ENCODE assay signal across 8 cellular contexts in the genomic region with DNA sequence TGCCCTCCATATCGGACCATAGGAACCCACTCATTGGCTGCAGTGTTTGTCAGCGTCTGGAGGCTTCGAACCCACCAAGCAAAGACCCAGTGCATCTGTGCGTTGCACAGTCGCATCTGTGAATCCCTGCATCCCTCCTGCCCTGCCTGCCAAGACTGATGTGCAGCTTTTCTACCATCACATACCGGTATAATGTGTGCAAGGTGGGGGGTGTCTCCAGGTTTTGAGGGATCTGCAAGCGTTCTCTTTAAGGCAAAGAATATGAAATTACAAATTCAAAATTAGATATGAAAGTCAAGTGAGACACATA. TPM values are rescaled to one million over a fixed set of nuclear protein-coding genes. Genes with fewer than 3 reads are reported as not detected.
DNase-seq lines count a peak whose midpoint lies in the region; ATAC-seq, FAIRE-seq and TF ChIP-seq lines count a peak whose summit lies in the region.
"Had no signal": no experiment of that assay in that cellular context is flagged by ENCODE, and none has a peak within 500 bp of the region (broad histone marks: within the 10 kb centered on the region; RNA-seq: fewer than 3 reads in every experiment).

No MANE protein-coding gene starts in this region.

- H3K4me1 ChIP-seq in IMR-90 (ENCODE audit: control insufficient read depth, insufficient read depth, low read length) (no peaks in the 10 kb centered on the region), keratinocyte (ENCODE audit: control insufficient read depth, extremely low read depth, insufficient read depth, low read length) (peaks cover 37% of the 10 kb centered on the region)

- H4K91ac ChIP-seq in IMR-90 (ENCODE audit: insufficient read depth, low read depth, low read length) = no peak overlapping the region

- no peak overlapping the region for H3K4ac ChIP-seq in IMR-90 (ENCODE audit: low read depth, low read length)

- H3K27ac ChIP-seq in IMR-90 (ENCODE audit: insufficient read depth, low read length) = no peak overlapping the region
- H3K27ac ChIP-seq in keratinocyte (ENCODE audit: control insufficient read depth, insufficient read depth, low read length) = no peak overlapping the region

- H2BK120ac ChIP-seq in IMR-90 (ENCODE audit: low read depth, low read length) = no peak overlapping the region

- H3K79me1 ChIP-seq in IMR-90 (ENCODE audit: low read depth in 1 of 2, low read length in 2 of 2) = no peaks in the 10 kb centered on the region

- no peak overlapping the region for H2BK5ac ChIP-seq in IMR-90 (ENCODE audit: low read depth, low read length, poor library complexity, severe bottlenecking)

- no peak overlapping the region for H4K5ac ChIP-seq in IMR-90 (ENCODE audit: low read depth, low read length)

- peak overlapping the region; percentile 85 for H3K4me2 ChIP-seq in IMR-90 (ENCODE audit: low read depth, low read length)
- peak overlapping the region; percentile 84 for H3K4me2 ChIP-seq in keratinocyte (ENCODE audit: control insufficient read depth, extremely low read depth, insufficient read depth, low read depth, low read length)

- in situ Hi-C loops in IMR-90 (cut with MboI; ENCODE audit: low sequenced_read_pairs) = loop anchor here (5.0 kb wide), 1 partner anchor 92 kb away; no protein-coding TSS in a partner anchor

- CTCF ChIA-PET in IMR-90 (lab: Yijun Ruan, JAX) = interaction anchor here (1.0 kb wide), 1 partner anchor 96 kb away, joined by 3 read pairs; no protein-coding TSS in a partner anchor

- TF ChIP-seq RAD21 in IMR-90 (IDR thresholded peaks at IDR 0.05; ENCODE audit: low read length) = no peak

- no peaks in the 10 kb centered on the region for H3K9me3 Mint-ChIP-seq in activated naive CD8-positive, alpha-beta T cell treated with anti-CD3 and anti-CD28 coated beads, Interleukin-2, amount 10 ng/mL, durations not matched to agents 7 days and 5 days
- H3K9me3 Mint-ChIP-seq in stimulated activated naive CD8-positive, alpha-beta T cell treated with anti-CD3 and anti-CD28 coated beads, Interleukin-15, amount 100 ng/mL, for 72 hours = no peaks in the 10 kb centered on the region

- FAIRE-seq in keratinocyte (lab: Jason Lieb, UNC) = no peak

- no peak overlapping the region for H2AK5ac ChIP-seq in IMR-90 (ENCODE audit: low read depth, low read length)

- intact Hi-C loops in IMR-90 (cut with micrococcal nuclease) = loop anchor here (5.0 kb wide), 2 partner anchors 143 to 592 kb away; a partner anchor contains a TSS

- H2BK15ac ChIP-seq in IMR-90 (ENCODE audit: low read depth, low read length) = no peak overlapping the region

- H3K9ac ChIP-seq in IMR-90 (ENCODE audit: low read depth, low read length) = no peak overlapping the region
- no peak overlapping the region for H3K9ac ChIP-seq in keratinocyte (ENCODE audit: control insufficient read depth, extremely low read depth, insufficient read depth, low read length)

- no peak overlapping the region for H4K8ac ChIP-seq in IMR-90 (ENCODE audit: low read depth in 2 of 2, low read length in 2 of 2)

- no peaks in the 10 kb centered on the region for H3K9me3 ChIP-seq in IMR-90 (ENCODE audit: control insufficient read depth, insufficient read depth, low read length)
- H3K9me3 ChIP-seq in keratinocyte (ENCODE audit: control insufficient read depth, low read depth, low read length) = no peaks in the 10 kb centered on the region

- H2BK20ac ChIP-seq in IMR-90 (ENCODE audit: low read depth, low read length) = no peak overlapping the region

- H3K4me1 Mint-ChIP-seq in activated naive CD8-positive, alpha-beta T cell treated with anti-CD3 and anti-CD28 coated beads, Interleukin-2, amount 10 ng/mL, durations not matched to agents 7 days and 5 days = peaks cover 25% of the 10 kb centered on the region
- peaks cover 41% of the 10 kb centered on the region for H3K4me1 Mint-ChIP-seq in stimulated activated naive CD8-positive, alpha-beta T cell treated with anti-CD3 and anti-CD28 coated beads, Interleukin-15, amount 100 ng/mL, for 72 hours

- TF ChIP-seq POLR2A in IMR-90 (IDR thresholded peaks at IDR 0.05; ENCODE audit: low read depth, low read length) = no peak

- no peaks in the 10 kb centered on the region for H3K9me1 ChIP-seq in IMR-90 (ENCODE audit: insufficient read depth, low read length)
- H3K9me1 ChIP-seq in keratinocyte (ENCODE audit: control insufficient read depth, extremely low read depth, insufficient read depth, low read length) = no peaks in the 10 kb centered on the region

- H3K23ac ChIP-seq in IMR-90 (ENCODE audit: low read depth, low read length) = no peak overlapping the region

- H2AFZ ChIP-seq in IMR-90 (replicated peaks; ENCODE audit: low read length, poor library complexity) (peak overlapping the region; percentile 92), keratinocyte (ENCODE audit: control insufficient read depth, low read length) (peak overlapping the region; percentile 75)

- H2AK9ac ChIP-seq in IMR-90 (replicated peaks; ENCODE audit: low read depth, low read length, poor library complexity) = no peak overlapping the region

- no peaks in the 10 kb centered on the region for H3K79me2 ChIP-seq in keratinocyte (ENCODE audit: control insufficient read depth, insufficient read depth, low read length)

- H3K27me3 ChIP-seq in IMR-90 (ENCODE audit: control insufficient read depth, insufficient read depth, low read length) = peaks cover 5% of the 10 kb centered on the region
- H3K27me3 ChIP-seq in keratinocyte (ENCODE audit: control insufficient read depth, extremely low read depth, insufficient read depth, low read length) = peaks cover 3% of the 10 kb centered on the region

- H3K56ac ChIP-seq in IMR-90 (ENCODE audit: extremely low read depth, insufficient read depth, low read length) = no peak overlapping the region

- 0% methylated on average over 2 of the region's 7 CpGs; no CpG with 5 or more reads in 1 of the 2 experiments for WGBS in IMR-90 (ENCODE audit: extremely low coverage in 2 of 2, insufficient read length in 1 of 2), 2 experiments

- BruUV-seq in IMR-90 (replicated peaks; lab: Mats Ljungman, UMichigan) = no TSS peak

- no peaks in the 10 kb centered on the region for H4K20me1 ChIP-seq in IMR-90 (ENCODE audit: insufficient read depth, low read length)
- H4K20me1 ChIP-seq in keratinocyte (ENCODE audit: control insufficient read depth, extremely low read depth, insufficient read depth, low read length) = no peaks in the 10 kb centered on the region

- no peaks in the 10 kb centered on the region for H3K36me3 Mint-ChIP-seq in activated naive CD8-positive, alpha-beta T cell treated with anti-CD3 and anti-CD28 coated beads, Interleukin-2, amount 10 ng/mL, durations not matched to agents 7 days and 5 days

- no peak overlapping the region for H3K14ac ChIP-seq in IMR-90 (replicated peaks; ENCODE audit: low read depth, low read length)

- peak overlapping the region; percentile 90 for H3K4me3 Mint-ChIP-seq in activated naive CD8-positive, alpha-beta T cell treated with anti-CD3 and anti-CD28 coated beads, Interleukin-2, amount 10 ng/mL, durations not matched to agents 7 days and 5 days
- peak overlapping the region; percentile 89 to 92 for H3K4me3 Mint-ChIP-seq in stimulated activated naive CD8-positive, alpha-beta T cell treated with anti-CD3 and anti-CD28 coated beads, Interleukin-15, amount 100 ng/mL, for 72 hours

- POLR2A ChIA-PET in IMR-90 (lab: Charles Lee; ENCODE audit: unreplicated experiment) = no interaction called here
- POLR2A ChIA-PET in activated naive CD8-positive, alpha-beta T cell treated with anti-CD3 and anti-CD28 coated beads, Interleukin-2, amount 10 ng/mL, durations not matched to agents 7 days and 5 days (lab: Charles Lee) = interaction anchor here (2.6 kb wide), 1 partner anchor 143 kb away, joined by 14 read pairs; a partner anchor contains a TSS

- H3K36me3 ChIP-seq in IMR-90 (ENCODE audit: control insufficient read depth, insufficient read depth, low read length) (no peaks in the 10 kb centered on the region), keratinocyte (ENCODE audit: control insufficient read depth in 2 of 2, extremely low read depth in 1 of 2, insufficient read depth in 2 of 2, low read length in 2 of 2) (no peaks in the 10 kb centered on the region)

- H3K27ac Mint-ChIP-seq in activated naive CD8-positive, alpha-beta T cell treated with anti-CD3 and anti-CD28 coated beads, Interleukin-2, amount 10 ng/mL, durations not matched to agents 7 days and 5 days = peak overlapping the region; percentile 48
- H3K27ac Mint-ChIP-seq in stimulated activated naive CD8-positive, alpha-beta T cell treated with anti-CD3 and anti-CD28 coated beads, Interleukin-15, amount 100 ng/mL, for 72 hours = peak overlapping the region; percentile 82 to 94

- no peak for ATAC-seq in IMR-90 (ENCODE audit: low read depth)
- no peak for ATAC-seq in activated naive CD8-positive, alpha-beta T cell treated with anti-CD3 and anti-CD28 coated beads, Interleukin-2, amount 10 ng/mL, durations not matched to agents 7 days and 5 days (ENCODE audit: low read depth)
- ATAC-seq in stimulated activated naive CD8-positive, alpha-beta T cell treated with anti-CD3 and anti-CD28 coated beads, Interleukin-15, amount 100 ng/mL, for 72 hours = no peak
- no peak for ATAC-seq in esophagus mucosa

- TF ChIP-seq CTCF in IMR-90 (conservative IDR thresholded peaks at IDR 0.05; ENCODE audit: low read depth, low read length) (no peak), keratinocyte (optimal IDR thresholded peaks at IDR 0.05 in 1 of 3, IDR thresholded peaks at IDR 0.05 in 1 of 3, conservative IDR thresholded peaks at IDR 0.05 in 1 of 3; ENCODE audit: extremely low read depth in 1 of 3, insufficient read depth in 2 of 3, low read length in 3 of 3) (no peak)

- peak overlapping the region; percentile 62 for H3K4me3 ChIP-seq in IMR-90 (ENCODE audit: insufficient read depth, low read depth, low read length)
- peak overlapping the region in 2 of 3 experiments; percentile 35 to 68 for H3K4me3 ChIP-seq in keratinocyte (ENCODE audit: control insufficient read depth in 2 of 3, extremely low read depth in 1 of 3, insufficient read depth in 2 of 3, low read depth in 1 of 3, low read length in 3 of 3)

- peaks cover 3% of the 10 kb centered on the region for H3K27me3 Mint-ChIP-seq in activated naive CD8-positive, alpha-beta T cell treated with anti-CD3 and anti-CD28 coated beads, Interleukin-2, amount 10 ng/mL, durations not matched to agents 7 days and 5 days
- H3K27me3 Mint-ChIP-seq in stimulated activated naive CD8-positive, alpha-beta T cell treated with anti-CD3 and anti-CD28 coated beads, Interleukin-15, amount 100 ng/mL, for 72 hours = no peaks in the 10 kb centered on the region

- dilution Hi-C loops in IMR-90 (cut with HindIII; ENCODE audit: low sequenced_read_pairs, unreplicated experiment) (no loop called here), keratinocyte (cut with MboI; ENCODE audit: extremely low pct_ligation_motif_present, low sequenced_read_pairs) (no loop called here)

- DNase-seq in IMR-90 (no peak), keratinocyte (ENCODE audit: low read depth, low spot score) (no peak), middle frontal gyrus (ENCODE audit: extremely low spot score, low spot score) (no peak), kidney glomerular epithelial cell (lab: John Stamatoyannopoulos, UW) (no peak)
- DNase-seq in activated naive CD8-positive, alpha-beta T cell treated with anti-CD3 and anti-CD28 coated beads, Interleukin-2, amount 10 ng/mL, durations not matched to agents 7 days and 5 days = no peak
- DNase-seq in stimulated activated naive CD8-positive, alpha-beta T cell treated with anti-CD3 and anti-CD28 coated beads, Interleukin-15, amount 100 ng/mL, for 72 hours = no peak

- H3K18ac ChIP-seq in IMR-90 (ENCODE audit: low read depth, low read length) = no peak overlapping the region

RNA-seq across cellular contexts. Expression of a gene that starts 0.3 kb away (rescaled TPM):
- total RNA-seq in IMR-90 (2012; rRNA removed) = not detected in 2 replicates
- not detected in 2 replicates for polyA plus RNA-seq in IMR-90 (2012; rRNA removed)
- polyA plus RNA-seq in IMR-90 (2012; cell fraction: cytosol; rRNA removed) = not detected in 2 replicates
- 0.03 TPM in 1 of 2 replicates, not detected in the other for polyA plus RNA-seq in IMR-90 (2012; cell fraction: nucleus; rRNA removed; ENCODE audit: low replicate concordance)
- total RNA-seq in activated naive CD8-positive, alpha-beta T cell treated with anti-CD3 and anti-CD28 coated beads, Interleukin-2, amount 10 ng/mL, durations not matched to agents 7 days and 5 days = 1 to 10 TPM in 1 of 2 experiments, under 1 TPM in 1; 0.57 to 1.7 TPM
- 0.05 TPM in 1 of 3 replicates, not detected in the others for polyA plus RNA-seq in keratinocyte
- polyA plus RNA-seq in keratinocyte (2011; ENCODE audit: low read depth) = not detected
- polyA plus RNA-seq in keratinocyte (2011; cell fraction: cytosol; rRNA removed) = 0.14 TPM in 1 of 2 replicates, not detected in the other
- polyA plus RNA-seq in keratinocyte (2011; cell fraction: nucleus; rRNA removed) = 0.85 TPM in 1 of 2 replicates, not detected in the other
- 0.15 and 0.65 TPM in 2 replicates for polyA plus RNA-seq in keratinocyte (2012; ENCODE audit: low replicate concordance)
- polyA minus RNA-seq in keratinocyte = not detected in 3 replicates
- polyA minus RNA-seq in keratinocyte (2011; cell fraction: cytosol; rRNA and poly(A)+ RNA removed) = not detected
- 1.2 and 2.5 TPM in 2 replicates for polyA minus RNA-seq in keratinocyte (2011; cell fraction: nucleus; rRNA and poly(A)+ RNA removed)
- not detected for total RNA-seq in esophagus mucosa
- total RNA-seq: RPMI7951 had no signal

RNA-seq across cellular contexts. Expression of a gene that starts 18.4 kb away (rescaled TPM):
- total RNA-seq in IMR-90 (2012; rRNA removed) (56.1 and 59.3 TPM in 2 replicates), esophagus mucosa (1.6 TPM)
- polyA plus RNA-seq in IMR-90 (2012; rRNA removed) (48.1 and 60.6 TPM in 2 replicates), keratinocyte (7.7 to 15.6 TPM (median 9.8 TPM) in 3 replicates)
- 24.1 and 33.7 TPM in 2 replicates for polyA plus RNA-seq in IMR-90 (2012; cell fraction: cytosol; rRNA removed)
- 22.7 and 38.2 TPM in 2 replicates for polyA plus RNA-seq in IMR-90 (2012; cell fraction: nucleus; rRNA removed; ENCODE audit: low replicate concordance)
- 1 to 10 TPM in 1 of 2 experiments, under 1 TPM in 1; 0.69 to 1.0 TPM for total RNA-seq in activated naive CD8-positive, alpha-beta T cell treated with anti-CD3 and anti-CD28 coated beads, Interleukin-2, amount 10 ng/mL, durations not matched to agents 7 days and 5 days
- polyA plus RNA-seq in keratinocyte (2011; ENCODE audit: low read depth) = 6.7 TPM
- 18.6 and 20.1 TPM in 2 replicates for polyA plus RNA-seq in keratinocyte (2011; cell fraction: cytosol; rRNA removed)
- 13.4 TPM in 2 replicates for polyA plus RNA-seq in keratinocyte (2011; cell fraction: nucleus; rRNA removed)
- polyA plus RNA-seq in keratinocyte (2012; ENCODE audit: low replicate concordance) = 8.2 and 9.9 TPM in 2 replicates
- 11.9 to 28.9 TPM (median 22.3 TPM) in 3 replicates for polyA minus RNA-seq in keratinocyte
- 21.3 TPM for polyA minus RNA-seq in keratinocyte (2011; cell fraction: cytosol; rRNA and poly(A)+ RNA removed)
- 8.2 and 10.2 TPM in 2 replicates for polyA minus RNA-seq in keratinocyte (2011; cell fraction: nucleus; rRNA and poly(A)+ RNA removed)

Comparison
In these comparisons a context has a peak if more than half of its experiments do, and no peak if none do; other contexts are left out.
1. RNA of a gene that starts 18.4 kb away (total RNA-seq): 56.1 to 59.3 TPM in IMR-90; 1.6 TPM in esophagus mucosa (single experiment) and 0.69 to 1.0 TPM in activated naive CD8-positive, alpha-beta T cell treated with anti-CD3 and anti-CD28 coated beads, Interleukin-2, amount 10 ng/mL, durations not matched to agents 7 days and 5 days; every median in the first group is over 10 times any median in the second.